ENCODE assay signal across 1 cellular context in the genomic region with DNA sequence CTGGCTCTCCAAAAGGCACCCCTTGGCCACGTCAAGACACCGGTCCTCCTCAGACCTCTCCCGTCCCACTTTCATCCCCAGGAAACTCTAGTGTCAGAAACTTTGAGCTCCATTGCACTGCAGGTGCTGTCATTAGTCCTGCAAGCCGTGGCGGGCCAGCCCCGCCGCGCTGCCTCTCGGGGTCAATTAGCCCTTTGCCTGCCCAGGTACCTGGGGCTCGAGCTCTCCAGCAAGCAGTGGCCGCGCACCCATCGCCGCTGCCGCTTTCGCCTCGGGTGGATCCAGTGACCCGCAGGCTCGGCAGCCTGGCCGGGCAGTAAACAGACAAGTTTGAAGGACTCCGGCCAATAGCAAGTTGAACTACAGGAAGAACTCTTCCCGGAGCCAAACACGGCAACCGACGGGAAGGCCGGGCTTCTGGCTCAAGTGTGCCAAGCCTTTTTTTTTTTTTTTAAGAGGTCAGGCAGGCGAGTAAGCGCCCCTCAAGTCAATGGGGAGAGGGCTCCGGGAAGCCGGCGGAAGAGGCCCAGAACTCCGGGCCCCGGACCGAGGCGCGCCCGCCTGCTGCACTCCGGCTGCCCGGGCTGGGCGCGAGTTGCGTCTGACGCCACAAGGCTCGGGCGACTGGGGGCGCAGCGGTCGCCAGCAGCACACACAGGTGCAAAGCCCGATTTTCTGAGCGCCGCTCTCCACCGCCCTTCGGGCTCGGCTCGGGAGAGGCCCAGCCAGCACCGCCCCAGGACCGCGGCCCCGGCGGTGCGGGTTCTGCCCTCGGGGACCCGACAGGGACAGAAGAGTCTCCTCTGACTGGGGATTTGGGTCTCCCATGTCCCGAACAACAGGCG.
TF ChIP-seq lines count a peak whose summit lies in the region.

No MANE protein-coding gene starts in this region.

TF ChIP-seq in H1, 55 proteins besides CTCF, POLR2A, EP300 and RAD21:
- TF ChIP-seq SUZ12 (IDR thresholded peaks at IDR 0.05; ENCODE audit: low read length) (peak; percentile 73), BACH1 (IDR thresholded peaks at IDR 0.05; ENCODE audit: low read length) (no peak), TBP (IDR thresholded peaks at IDR 0.05; ENCODE audit: low read depth, low read length) (peak; percentile 74), TCF12 (IDR thresholded peaks at IDR 0.05; ENCODE audit: low read depth, low read length) (no peak), SIN3A (conservative IDR thresholded peaks at IDR 0.05 in 1 of 2, IDR thresholded peaks at IDR 0.05 in 1 of 2; ENCODE audit: low read depth in 1 of 2, low read length in 2 of 2) (peak in 1 of 2 experiments; percentile 33; a peak in 1 of 4 replicates), CTBP2 (IDR thresholded peaks at IDR 0.05; ENCODE audit: borderline replicate concordance, insufficient read depth, insufficient read length, low read length) (no peak), E2F6 (IDR thresholded peaks at IDR 0.05) (no peak), NANOG (IDR thresholded peaks at IDR 0.05; ENCODE audit: insufficient read depth, low read depth, low read length, poor library complexity, severe bottlenecking) (no peak), RBBP5 (IDR thresholded peaks at IDR 0.05; ENCODE audit: borderline replicate concordance, low read depth, low read length) (0 out of 2 replicates have a peak, but pooled peaks have one; percentile 33), HDAC2 (IDR thresholded peaks at IDR 0.05; ENCODE audit: borderline replicate concordance in 1 of 2, low read depth in 2 of 2, low read length in 2 of 2) (0 out of 4 replicates have a peak, but pooled peaks of 1 of the 2 experiments have one; percentile 24), KDM1A (IDR thresholded peaks at IDR 0.05; ENCODE audit: borderline replicate concordance, low read length) (no peak), KDM4A (IDR thresholded peaks at IDR 0.05; ENCODE audit: low read depth, low read length, severe bottlenecking) (peak; percentile 42), SIX5 (IDR thresholded peaks at IDR 0.05; ENCODE audit: low read depth, low read length) (no peak), CREB1 (IDR thresholded peaks at IDR 0.05) (no peak), ATF2 (IDR thresholded peaks at IDR 0.05; ENCODE audit: low read length) (no peak), SP2 (IDR thresholded peaks at IDR 0.05; ENCODE audit: low read length) (no peak), FOSL1 (IDR thresholded peaks at IDR 0.05; ENCODE audit: insufficient read depth, low read depth, low read length) (no peak), SP4 (IDR thresholded peaks at IDR 0.05; ENCODE audit: low read length) (no peak), HDAC6 (IDR thresholded peaks at IDR 0.05; ENCODE audit: low read depth, low read length) (no peak), PHF8 (conservative IDR thresholded peaks at IDR 0.05; ENCODE audit: low read depth, low read length) (no peak), CEBPB (IDR thresholded peaks at IDR 0.05; ENCODE audit: low read depth, low read length) (no peak), SP1 (IDR thresholded peaks at IDR 0.05; ENCODE audit: low read depth, low read length) (no peak), EZH2 (IDR thresholded peaks at IDR 0.05; ENCODE audit: low read depth, low read length, severe bottlenecking) (peak; percentile 81), YY1 (IDR thresholded peaks at IDR 0.05; ENCODE audit: low read depth, low read length) (no peak), RNF2 (IDR thresholded peaks at IDR 0.05; ENCODE audit: borderline replicate concordance, low read depth, low read length, missing control alignments, poor library complexity, severe bottlenecking) (peak; percentile 49)
